ENCODE assay signal across 1 cellular context in the genomic region with DNA sequence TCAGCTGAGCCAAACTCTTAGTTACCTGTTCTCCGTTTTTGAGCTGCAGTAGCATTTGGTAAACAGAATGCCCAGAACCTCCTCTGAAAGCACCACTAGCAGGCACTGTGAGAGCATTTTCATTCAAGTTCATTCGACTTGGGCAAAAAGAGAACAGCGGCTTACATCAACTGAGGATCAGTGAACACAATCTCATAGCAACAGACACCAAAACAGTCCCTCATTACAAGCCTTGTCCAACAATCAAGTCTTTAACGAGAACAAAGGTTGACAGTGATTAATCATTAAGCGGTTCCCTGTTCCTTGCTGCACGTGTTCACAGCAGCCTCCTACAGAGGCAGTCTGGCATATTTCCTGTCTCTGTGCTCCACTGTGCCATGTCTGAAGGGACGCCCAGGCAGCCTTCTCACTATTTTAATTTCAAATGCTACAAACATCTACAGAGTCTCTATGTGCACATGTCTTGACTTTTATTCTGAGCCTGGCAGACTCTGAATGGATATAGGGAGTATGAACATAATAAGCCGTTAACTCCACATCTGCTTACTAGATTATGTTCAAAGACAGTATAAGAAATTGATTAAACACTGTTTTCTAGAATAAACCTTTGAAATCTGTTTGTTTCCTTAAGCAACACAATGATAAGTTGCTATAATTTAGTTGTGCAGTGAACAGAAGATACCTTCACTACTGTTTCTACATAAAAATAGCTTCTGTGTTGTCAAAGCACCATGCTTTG.
TF ChIP-seq lines count a peak whose summit lies in the region.

No MANE protein-coding gene starts in this region.

TF ChIP-seq in HepG2, 621 proteins besides CTCF, POLR2A, EP300 and RAD21 (continued from another document and continues in another):
- TF ChIP-seq, protein P1, sequence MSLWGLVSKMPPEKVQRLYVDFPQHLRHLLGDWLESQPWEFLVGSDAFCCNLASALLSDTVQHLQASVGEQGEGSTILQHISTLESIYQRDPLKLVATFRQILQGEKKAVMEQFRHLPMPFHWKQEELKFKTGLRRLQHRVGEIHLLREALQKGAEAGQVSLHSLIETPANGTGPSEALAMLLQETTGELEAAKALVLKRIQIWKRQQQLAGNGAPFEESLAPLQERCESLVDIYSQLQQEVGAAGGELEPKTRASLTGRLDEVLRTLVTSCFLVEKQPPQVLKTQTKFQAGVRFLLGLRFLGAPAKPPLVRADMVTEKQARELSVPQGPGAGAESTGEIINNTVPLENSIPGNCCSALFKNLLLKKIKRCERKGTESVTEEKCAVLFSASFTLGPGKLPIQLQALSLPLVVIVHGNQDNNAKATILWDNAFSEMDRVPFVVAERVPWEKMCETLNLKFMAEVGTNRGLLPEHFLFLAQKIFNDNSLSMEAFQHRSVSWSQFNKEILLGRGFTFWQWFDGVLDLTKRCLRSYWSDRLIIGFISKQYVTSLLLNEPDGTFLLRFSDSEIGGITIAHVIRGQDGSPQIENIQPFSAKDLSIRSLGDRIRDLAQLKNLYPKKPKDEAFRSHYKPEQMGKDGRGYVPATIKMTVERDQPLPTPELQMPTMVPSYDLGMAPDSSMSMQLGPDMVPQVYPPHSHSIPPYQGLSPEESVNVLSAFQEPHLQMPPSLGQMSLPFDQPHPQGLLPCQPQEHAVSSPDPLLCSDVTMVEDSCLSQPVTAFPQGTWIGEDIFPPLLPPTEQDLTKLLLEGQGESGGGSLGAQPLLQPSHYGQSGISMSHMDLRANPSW (CRISPR knock-in tag; IDR thresholded peaks at IDR 0.05; ENCODE audit: borderline replicate concordance): 0 out of 2 replicates have a peak, but pooled peaks have one; percentile 59
- TF ChIP-seq SMARCE1 (IDR thresholded peaks at IDR 0.05; ENCODE audit: borderline replicate concordance) (no peak), JUND (CRISPR knock-in tag; IDR thresholded peaks at IDR 0.05) (no peak), SUZ12 (IDR thresholded peaks at IDR 0.05; ENCODE audit: low read depth, low read length) (no peak), ZNF350 (CRISPR knock-in tag; IDR thresholded peaks at IDR 0.05; ENCODE audit: borderline replicate concordance, low read depth) (peak; percentile 50; the same call in 1 of the 2 replicates), ZNF430 (CRISPR knock-in tag; IDR thresholded peaks at IDR 0.05) (peak; percentile 59; the same call in 1 of the 2 replicates), CHCHD3 (CRISPR knock-in tag; IDR thresholded peaks at IDR 0.05) (no peak), IRF2 (CRISPR knock-in tag; IDR thresholded peaks at IDR 0.05) (peak; percentile 91), TGIF2 (CRISPR knock-in tag; IDR thresholded peaks at IDR 0.05) (peak; percentile 88), ZNF160 (CRISPR knock-in tag; IDR thresholded peaks at IDR 0.05) (no peak; the same call in 1 of the 2 replicates), HOXA5 (CRISPR knock-in tag; IDR thresholded peaks at IDR 0.05) (peak; percentile 96), ZNF460 (CRISPR knock-in tag; IDR thresholded peaks at IDR 0.05; ENCODE audit: borderline replicate concordance) (no peak), FIP1L1 (IDR thresholded peaks at IDR 0.05; ENCODE audit: borderline replicate concordance, insufficient read depth, low read depth, low read length) (no peak), ZNF331 (CRISPR knock-in tag; IDR thresholded peaks at IDR 0.05) (peak; percentile 75; the same call in 1 of the 2 replicates), ELF4 (CRISPR knock-in tag; IDR thresholded peaks at IDR 0.05; ENCODE audit: borderline replicate concordance) (no peak), IRX3 (CRISPR knock-in tag; IDR thresholded peaks at IDR 0.05; ENCODE audit: borderline replicate concordance, low read depth) (no peak), ZMYM2 (CRISPR knock-in tag; IDR thresholded peaks at IDR 0.05) (0 out of 2 replicates have a peak, but pooled peaks have one; percentile 33), ZSCAN20 (CRISPR knock-in tag; IDR thresholded peaks at IDR 0.05; ENCODE audit: borderline replicate concordance) (no peak), ZFP41 (CRISPR knock-in tag; IDR thresholded peaks at IDR 0.05; ENCODE audit: borderline replicate concordance) (no peak), ERF (CRISPR knock-in tag; IDR thresholded peaks at IDR 0.05) (peak; percentile 94), ZBTB7B (CRISPR knock-in tag; IDR thresholded peaks at IDR 0.05) (no peak), NPAS2 (CRISPR knock-in tag; IDR thresholded peaks at IDR 0.05; ENCODE audit: borderline replicate concordance) (no peak), ZNF577 (CRISPR knock-in tag; IDR thresholded peaks at IDR 0.05; ENCODE audit: borderline replicate concordance, low read depth) (no peak), SMAD1 (CRISPR knock-in tag; IDR thresholded peaks at IDR 0.05; ENCODE audit: borderline replicate concordance, low read depth) (no peak), NFIB (CRISPR knock-in tag; IDR thresholded peaks at IDR 0.05; ENCODE audit: borderline replicate concordance) (no peak), ZNF614 (CRISPR knock-in tag; IDR thresholded peaks at IDR 0.05; ENCODE audit: borderline replicate concordance) (peak; percentile 91), HDAC6 (IDR thresholded peaks at IDR 0.05; ENCODE audit: low read depth, low read length) (no peak), ETV6 (CRISPR knock-in tag; conservative IDR thresholded peaks at IDR 0.05) (0 out of 2 replicates have a peak, but pooled peaks have one; percentile 42), ZNF260 (CRISPR knock-in tag; IDR thresholded peaks at IDR 0.05; ENCODE audit: borderline replicate concordance, low read depth) (no peak), ZNF530 (CRISPR knock-in tag; IDR thresholded peaks at IDR 0.05; ENCODE audit: low read depth) (no peak), XRCC5 (optimal IDR thresholded peaks at IDR 0.05; ENCODE audit: low read length) (peak; percentile 78), ZNF251 (CRISPR knock-in tag; IDR thresholded peaks at IDR 0.05) (no peak)
- TF ChIP-seq, protein P2, sequence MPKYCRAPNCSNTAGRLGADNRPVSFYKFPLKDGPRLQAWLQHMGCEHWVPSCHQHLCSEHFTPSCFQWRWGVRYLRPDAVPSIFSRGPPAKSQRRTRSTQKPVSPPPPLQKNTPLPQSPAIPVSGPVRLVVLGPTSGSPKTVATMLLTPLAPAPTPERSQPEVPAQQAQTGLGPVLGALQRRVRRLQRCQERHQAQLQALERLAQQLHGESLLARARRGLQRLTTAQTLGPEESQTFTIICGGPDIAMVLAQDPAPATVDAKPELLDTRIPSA (CRISPR knock-in tag; IDR thresholded peaks at IDR 0.05; ENCODE audit: borderline replicate concordance): no peak
- TF ChIP-seq, protein P3, sequence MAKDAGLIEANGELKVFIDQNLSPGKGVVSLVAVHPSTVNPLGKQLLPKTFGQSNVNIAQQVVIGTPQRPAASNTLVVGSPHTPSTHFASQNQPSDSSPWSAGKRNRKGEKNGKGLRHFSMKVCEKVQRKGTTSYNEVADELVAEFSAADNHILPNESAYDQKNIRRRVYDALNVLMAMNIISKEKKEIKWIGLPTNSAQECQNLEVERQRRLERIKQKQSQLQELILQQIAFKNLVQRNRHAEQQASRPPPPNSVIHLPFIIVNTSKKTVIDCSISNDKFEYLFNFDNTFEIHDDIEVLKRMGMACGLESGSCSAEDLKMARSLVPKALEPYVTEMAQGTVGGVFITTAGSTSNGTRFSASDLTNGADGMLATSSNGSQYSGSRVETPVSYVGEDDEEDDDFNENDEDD (CRISPR knock-in tag; IDR thresholded peaks at IDR 0.05; ENCODE audit: borderline replicate concordance): peak; percentile 73; the same call in 1 of the 2 replicates
- TF ChIP-seq, protein P4, sequence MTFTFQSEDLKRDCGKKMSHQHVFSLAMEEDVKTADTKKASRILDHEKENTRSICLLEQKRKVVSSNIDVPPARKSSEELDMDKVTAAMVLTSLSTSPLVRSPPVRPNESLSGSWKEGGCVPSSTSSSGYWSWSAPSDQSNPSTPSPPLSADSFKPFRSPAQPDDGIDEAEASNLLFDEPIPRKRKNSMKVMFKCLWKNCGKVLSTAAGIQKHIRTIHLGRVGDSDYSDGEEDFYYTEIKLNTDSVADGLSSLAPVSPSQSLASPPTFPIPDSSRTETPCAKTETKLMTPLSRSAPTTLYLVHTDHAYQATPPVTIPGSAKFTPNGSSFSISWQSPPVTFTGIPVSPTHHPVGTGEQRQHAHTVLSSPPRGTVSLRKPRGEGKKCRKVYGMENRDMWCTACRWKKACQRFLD (CRISPR knock-in tag; IDR thresholded peaks at IDR 0.05; ENCODE audit: borderline replicate concordance): no peak
- TF ChIP-seq, protein P5, sequence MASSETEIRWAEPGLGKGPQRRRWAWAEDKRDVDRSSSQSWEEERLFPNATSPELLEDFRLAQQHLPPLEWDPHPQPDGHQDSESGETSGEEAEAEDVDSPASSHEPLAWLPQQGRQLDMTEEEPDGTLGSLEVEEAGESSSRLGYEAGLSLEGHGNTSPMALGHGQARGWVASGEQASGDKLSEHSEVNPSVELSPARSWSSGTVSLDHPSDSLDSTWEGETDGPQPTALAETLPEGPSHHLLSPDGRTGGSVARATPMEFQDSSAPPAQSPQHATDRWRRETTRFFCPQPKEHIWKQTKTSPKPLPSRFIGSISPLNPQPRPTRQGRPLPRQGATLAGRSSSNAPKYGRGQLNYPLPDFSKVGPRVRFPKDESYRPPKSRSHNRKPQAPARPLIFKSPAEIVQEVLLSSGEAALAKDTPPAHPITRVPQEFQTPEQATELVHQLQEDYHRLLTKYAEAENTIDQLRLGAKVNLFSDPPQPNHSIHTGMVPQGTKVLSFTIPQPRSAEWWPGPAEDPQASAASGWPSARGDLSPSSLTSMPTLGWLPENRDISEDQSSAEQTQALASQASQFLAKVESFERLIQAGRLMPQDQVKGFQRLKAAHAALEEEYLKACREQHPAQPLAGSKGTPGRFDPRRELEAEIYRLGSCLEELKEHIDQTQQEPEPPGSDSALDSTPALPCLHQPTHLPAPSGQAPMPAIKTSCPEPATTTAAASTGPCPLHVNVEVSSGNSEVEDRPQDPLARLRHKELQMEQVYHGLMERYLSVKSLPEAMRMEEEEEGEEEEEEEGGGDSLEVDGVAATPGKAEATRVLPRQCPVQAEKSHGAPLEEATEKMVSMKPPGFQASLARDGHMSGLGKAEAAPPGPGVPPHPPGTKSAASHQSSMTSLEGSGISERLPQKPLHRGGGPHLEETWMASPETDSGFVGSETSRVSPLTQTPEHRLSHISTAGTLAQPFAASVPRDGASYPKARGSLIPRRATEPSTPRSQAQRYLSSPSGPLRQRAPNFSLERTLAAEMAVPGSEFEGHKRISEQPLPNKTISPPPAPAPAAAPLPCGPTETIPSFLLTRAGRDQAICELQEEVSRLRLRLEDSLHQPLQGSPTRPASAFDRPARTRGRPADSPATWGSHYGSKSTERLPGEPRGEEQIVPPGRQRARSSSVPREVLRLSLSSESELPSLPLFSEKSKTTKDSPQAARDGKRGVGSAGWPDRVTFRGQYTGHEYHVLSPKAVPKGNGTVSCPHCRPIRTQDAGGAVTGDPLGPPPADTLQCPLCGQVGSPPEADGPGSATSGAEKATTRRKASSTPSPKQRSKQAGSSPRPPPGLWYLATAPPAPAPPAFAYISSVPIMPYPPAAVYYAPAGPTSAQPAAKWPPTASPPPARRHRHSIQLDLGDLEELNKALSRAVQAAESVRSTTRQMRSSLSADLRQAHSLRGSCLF (CRISPR knock-in tag; IDR thresholded peaks at IDR 0.05; ENCODE audit: borderline replicate concordance): no peak
- TF ChIP-seq, protein P6, sequence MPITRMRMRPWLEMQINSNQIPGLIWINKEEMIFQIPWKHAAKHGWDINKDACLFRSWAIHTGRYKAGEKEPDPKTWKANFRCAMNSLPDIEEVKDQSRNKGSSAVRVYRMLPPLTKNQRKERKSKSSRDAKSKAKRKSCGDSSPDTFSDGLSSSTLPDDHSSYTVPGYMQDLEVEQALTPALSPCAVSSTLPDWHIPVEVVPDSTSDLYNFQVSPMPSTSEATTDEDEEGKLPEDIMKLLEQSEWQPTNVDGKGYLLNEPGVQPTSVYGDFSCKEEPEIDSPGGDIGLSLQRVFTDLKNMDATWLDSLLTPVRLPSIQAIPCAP (CRISPR knock-in tag; IDR thresholded peaks at IDR 0.05; ENCODE audit: low read depth): no peak
- TF ChIP-seq, protein P7, sequence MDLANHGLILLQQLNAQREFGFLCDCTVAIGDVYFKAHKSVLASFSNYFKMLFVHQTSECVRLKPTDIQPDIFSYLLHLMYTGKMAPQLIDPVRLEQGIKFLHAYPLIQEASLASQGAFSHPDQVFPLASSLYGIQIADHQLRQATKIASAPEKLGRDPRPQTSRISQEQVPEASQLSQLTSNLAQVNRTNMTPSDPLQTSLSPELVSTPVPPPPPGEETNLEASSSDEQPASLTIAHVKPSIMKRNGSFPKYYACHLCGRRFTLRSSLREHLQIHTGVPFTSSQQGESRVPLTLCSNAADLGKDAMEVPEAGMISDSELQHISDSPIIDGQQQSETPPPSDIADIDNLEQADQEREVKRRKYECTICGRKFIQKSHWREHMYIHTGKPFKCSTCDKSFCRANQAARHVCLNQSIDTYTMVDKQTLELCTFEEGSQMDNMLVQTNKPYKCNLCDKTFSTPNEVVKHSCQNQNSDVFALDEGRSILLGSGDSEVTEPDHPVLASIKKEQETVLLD (CRISPR knock-in tag; IDR thresholded peaks at IDR 0.05; ENCODE audit: low read depth): no peak
- TF ChIP-seq, protein P8, sequence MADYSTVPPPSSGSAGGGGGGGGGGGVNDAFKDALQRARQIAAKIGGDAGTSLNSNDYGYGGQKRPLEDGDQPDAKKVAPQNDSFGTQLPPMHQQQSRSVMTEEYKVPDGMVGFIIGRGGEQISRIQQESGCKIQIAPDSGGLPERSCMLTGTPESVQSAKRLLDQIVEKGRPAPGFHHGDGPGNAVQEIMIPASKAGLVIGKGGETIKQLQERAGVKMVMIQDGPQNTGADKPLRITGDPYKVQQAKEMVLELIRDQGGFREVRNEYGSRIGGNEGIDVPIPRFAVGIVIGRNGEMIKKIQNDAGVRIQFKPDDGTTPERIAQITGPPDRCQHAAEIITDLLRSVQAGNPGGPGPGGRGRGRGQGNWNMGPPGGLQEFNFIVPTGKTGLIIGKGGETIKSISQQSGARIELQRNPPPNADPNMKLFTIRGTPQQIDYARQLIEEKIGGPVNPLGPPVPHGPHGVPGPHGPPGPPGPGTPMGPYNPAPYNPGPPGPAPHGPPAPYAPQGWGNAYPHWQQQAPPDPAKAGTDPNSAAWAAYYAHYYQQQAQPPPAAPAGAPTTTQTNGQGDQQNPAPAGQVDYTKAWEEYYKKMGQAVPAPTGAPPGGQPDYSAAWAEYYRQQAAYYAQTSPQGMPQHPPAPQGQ (CRISPR knock-in tag; IDR thresholded peaks at IDR 0.05; ENCODE audit: borderline replicate concordance): no peak
- TF ChIP-seq, protein P9, sequence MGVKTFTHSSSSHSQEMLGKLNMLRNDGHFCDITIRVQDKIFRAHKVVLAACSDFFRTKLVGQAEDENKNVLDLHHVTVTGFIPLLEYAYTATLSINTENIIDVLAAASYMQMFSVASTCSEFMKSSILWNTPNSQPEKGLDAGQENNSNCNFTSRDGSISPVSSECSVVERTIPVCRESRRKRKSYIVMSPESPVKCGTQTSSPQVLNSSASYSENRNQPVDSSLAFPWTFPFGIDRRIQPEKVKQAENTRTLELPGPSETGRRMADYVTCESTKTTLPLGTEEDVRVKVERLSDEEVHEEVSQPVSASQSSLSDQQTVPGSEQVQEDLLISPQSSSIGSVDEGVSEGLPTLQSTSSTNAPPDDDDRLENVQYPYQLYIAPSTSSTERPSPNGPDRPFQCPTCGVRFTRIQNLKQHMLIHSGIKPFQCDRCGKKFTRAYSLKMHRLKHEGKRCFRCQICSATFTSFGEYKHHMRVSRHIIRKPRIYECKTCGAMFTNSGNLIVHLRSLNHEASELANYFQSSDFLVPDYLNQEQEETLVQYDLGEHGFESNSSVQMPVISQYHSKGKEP (CRISPR knock-in tag; IDR thresholded peaks at IDR 0.05): no peak
- TF ChIP-seq, protein P10, sequence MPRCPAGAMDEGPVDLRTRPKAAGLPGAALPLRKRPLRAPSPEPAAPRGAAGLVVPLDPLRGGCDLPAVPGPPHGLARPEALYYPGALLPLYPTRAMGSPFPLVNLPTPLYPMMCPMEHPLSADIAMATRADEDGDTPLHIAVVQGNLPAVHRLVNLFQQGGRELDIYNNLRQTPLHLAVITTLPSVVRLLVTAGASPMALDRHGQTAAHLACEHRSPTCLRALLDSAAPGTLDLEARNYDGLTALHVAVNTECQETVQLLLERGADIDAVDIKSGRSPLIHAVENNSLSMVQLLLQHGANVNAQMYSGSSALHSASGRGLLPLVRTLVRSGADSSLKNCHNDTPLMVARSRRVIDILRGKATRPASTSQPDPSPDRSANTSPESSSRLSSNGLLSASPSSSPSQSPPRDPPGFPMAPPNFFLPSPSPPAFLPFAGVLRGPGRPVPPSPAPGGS (CRISPR knock-in tag; IDR thresholded peaks at IDR 0.05): no peak
